In the genomic region with DNA sequence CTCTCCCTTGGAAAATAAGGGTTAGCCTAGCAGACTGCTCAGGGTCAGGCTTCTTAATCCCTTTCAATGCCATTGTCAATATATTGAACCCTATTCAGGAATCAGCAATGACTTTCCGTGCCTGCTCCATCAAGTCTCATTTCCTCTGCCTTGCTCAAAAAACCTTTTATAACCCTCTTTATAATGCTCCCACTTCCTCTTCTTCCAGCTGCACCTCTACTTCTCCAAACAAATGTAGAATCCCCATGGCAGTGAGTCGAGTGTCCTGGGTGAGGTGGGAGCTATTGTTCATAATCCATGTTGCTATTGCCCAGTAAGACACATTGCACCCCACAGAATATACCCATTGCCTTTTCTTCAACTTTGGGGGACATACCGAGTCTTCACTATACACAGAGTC, we compare ENCODE assay signal across 28 cellular contexts. TPM values are rescaled to one million over a fixed set of nuclear protein-coding genes. Genes with fewer than 3 reads are reported as not detected.
"Had no signal": no experiment of that assay in that cellular context is flagged by ENCODE, and none has a peak within 500 bp of the region (broad histone marks: within the 10 kb centered on the region; RNA-seq: fewer than 3 reads in every experiment).

No MANE protein-coding gene starts in this region.

- H3K27ac Mint-ChIP-seq: activated CD4-positive, alpha-beta T cell treated with anti-CD3 and anti-CD28 coated beads for 36 hours; activated CD8-positive, alpha-beta T cell treated with anti-CD3 and anti-CD28 coated beads for 36 hours; activated naive CD4-positive, alpha-beta T cell treated with anti-CD3 and anti-CD28 coated beads, Interleukin-2, amount 10 ng/mL, durations not matched to agents 7 days and 5 days; activated naive CD8-positive, alpha-beta T cell treated with anti-CD3 and anti-CD28 coated beads for 36 hours; activated T-cell treated with anti-CD3 and anti-CD28 coated beads, Interleukin-2, amount 50 U/mL, for 72 hours; activated T-helper 2 cell treated with anti-CD3 and anti-CD28 coated beads, Interferon-gamma antibody, Interleukin-2, Interleukin-4, amounts not matched to agents 10 μg/mL and 5 μg/mL and 100 μg/mL, durations not matched to agents 14 hours and 24 hours and 36 hours; T-helper 1 cell treated with Interleukin-12 subunit alpha and Interleukin-12 subunit beta and Interleukin-4 antibody, amounts not matched to agents 30 μg/mL and 1 μg/mL, for 36 hours had no signal

- H3K36me3 Mint-ChIP-seq: activated naive CD4-positive, alpha-beta T cell treated with anti-CD3 and anti-CD28 coated beads, Interleukin-2, amount 10 ng/mL, durations not matched to agents 7 days and 5 days; activated naive CD8-positive, alpha-beta T cell treated with anti-CD3 and anti-CD28 coated beads for 36 hours had no signal

- H3K9me3 Mint-ChIP-seq: activated CD8-positive, alpha-beta T cell treated with anti-CD3 and anti-CD28 coated beads for 36 hours; activated naive CD4-positive, alpha-beta T cell treated with anti-CD3 and anti-CD28 coated beads, Interleukin-2, amount 10 ng/mL, durations not matched to agents 7 days and 5 days; activated naive CD8-positive, alpha-beta T cell treated with anti-CD3 and anti-CD28 coated beads for 36 hours; activated T-cell treated with anti-CD3 and anti-CD28 coated beads, Interleukin-2, amount 50 U/mL, for 72 hours; activated T-helper 2 cell treated with anti-CD3 and anti-CD28 coated beads, Interferon-gamma antibody, Interleukin-2, Interleukin-4, amounts not matched to agents 10 μg/mL and 5 μg/mL and 100 μg/mL, durations not matched to agents 14 hours and 24 hours and 36 hours; T-helper 1 cell treated with Interleukin-12 subunit alpha and Interleukin-12 subunit beta and Interleukin-4 antibody, amounts not matched to agents 30 μg/mL and 1 μg/mL, for 36 hours had no signal

- DNase-seq: activated CD4-positive, alpha-beta T cell treated with anti-CD3 and anti-CD28 coated beads for 36 hours; activated CD4-positive, alpha-beta T cell treated with anti-CD3 and anti-CD28 coated beads, Interleukin-2, amount 50 U/mL, for 1 hour; activated CD8-positive, alpha-beta memory T cell treated with anti-CD3 and anti-CD28 coated beads, Interleukin-2, amount 50 U/mL, for 4 hours; activated CD8-positive, alpha-beta T cell treated with anti-CD3 and anti-CD28 coated beads for 36 hours; activated gamma-delta T cell treated with Interleukin-2 at 50 U/mL for 16 hours; activated naive CD4-positive, alpha-beta T cell treated with anti-CD3 and anti-CD28 coated beads, Interleukin-2, amount 10 ng/mL, durations not matched to agents 7 days and 5 days; activated naive CD8-positive, alpha-beta T cell treated with anti-CD3 and anti-CD28 coated beads for 36 hours; activated T-cell treated with anti-CD3 and anti-CD28 coated beads, Interleukin-2, amount 50 U/mL, for 72 hours; brain microvascular endothelial cell; colonic mucosa; Karpas-422; MM.1S; NCI-H1105; NCI-H1436 treated with DMSO at 0.1 percent for 48 hours; NCI-H187; NCI-H2081; NCI-H510A treated with DMSO at 0.1 percent for 48 hours; NCI-H69; NK-92 treated with Interleukin-12 subunit alpha and Interleukin-12 subunit beta, amount 100 ng/mL, for 24 hours; SJCRH30; SK-N-SH; SW 1271; WERI-Rb-1 had no signal

- H3K4me3 Mint-ChIP-seq: activated CD4-positive, alpha-beta T cell treated with anti-CD3 and anti-CD28 coated beads for 36 hours; activated CD8-positive, alpha-beta T cell treated with anti-CD3 and anti-CD28 coated beads for 36 hours; activated naive CD4-positive, alpha-beta T cell treated with anti-CD3 and anti-CD28 coated beads, Interleukin-2, amount 10 ng/mL, durations not matched to agents 7 days and 5 days; activated naive CD8-positive, alpha-beta T cell treated with anti-CD3 and anti-CD28 coated beads for 36 hours; activated T-cell treated with anti-CD3 and anti-CD28 coated beads, Interleukin-2, amount 50 U/mL, for 72 hours; T-helper 1 cell treated with Interleukin-12 subunit alpha and Interleukin-12 subunit beta and Interleukin-4 antibody, amounts not matched to agents 30 μg/mL and 1 μg/mL, for 36 hours had no signal

- H3K4me1 ChIP-seq: colonic mucosa had no signal

- H3K9me3 ChIP-seq: colonic mucosa, SJCRH30, SK-N-SH had no signal

- ATAC-seq: activated CD4-positive, alpha-beta T cell treated with anti-CD3 and anti-CD28 coated beads for 36 hours; activated CD8-positive, alpha-beta T cell treated with anti-CD3 and anti-CD28 coated beads for 36 hours; activated T-cell treated with anti-CD3 and anti-CD28 coated beads, Interleukin-2, amount 50 U/mL, for 72 hours had no signal

- H3K27ac ChIP-seq: brain microvascular endothelial cell, cardiac muscle cell, colonic mucosa, SJCRH30, WERI-Rb-1 had no signal

- H3K4me2 ChIP-seq: SK-N-SH had no signal

- H3K36me3 ChIP-seq: brain microvascular endothelial cell, cardiac muscle cell, colonic mucosa, SJCRH30, WERI-Rb-1 had no signal

- H3K27me3 ChIP-seq: colonic mucosa, SJCRH30 had no signal

- H3K4me3 ChIP-seq: cardiac muscle cell, colonic mucosa, SJCRH30 had no signal

- H3K9ac ChIP-seq: SK-N-SH had no signal

RNA-seq across cellular contexts. Expression of a gene that starts 58.6 kb away (rescaled TPM):
- total RNA-seq: activated CD4-positive, alpha-beta T cell treated with anti-CD3 and anti-CD28 coated beads for 36 hours; activated T-cell treated with anti-CD3 and anti-CD28 coated beads, Interleukin-2, amount 50 U/mL, for 72 hours; cardiac muscle cell; colonic mucosa; OCI-LY7; RPMI7951 had no signal
